ENCODE assay signal across 1 cellular context in genomic region chr6:131807644-131808459, GRCh38.
A peak's percentile ranks its signal among the peaks of the same experiment; 100 is the strongest.
TF ChIP-seq lines count a peak whose summit lies in the region.

Gene ENPP1, plus strand, starts transcription at chr6:131808020. Its CDS starts 16 bp downstream, at chr6:131808036.

TF ChIP-seq in HepG2, 621 proteins besides CTCF, POLR2A, EP300 and RAD21 (continued from another document and continues in another):
- peak; percentile 82; the same call in 1 of the 2 replicates for TF ChIP-seq AHR (CRISPR knock-in tag; IDR thresholded peaks at IDR 0.05)
- TF ChIP-seq TOE1 (CRISPR knock-in tag; IDR thresholded peaks at IDR 0.05) = 0 out of 2 replicates have a peak, but pooled peaks have one; percentile 38
- TF ChIP-seq, protein P1, sequence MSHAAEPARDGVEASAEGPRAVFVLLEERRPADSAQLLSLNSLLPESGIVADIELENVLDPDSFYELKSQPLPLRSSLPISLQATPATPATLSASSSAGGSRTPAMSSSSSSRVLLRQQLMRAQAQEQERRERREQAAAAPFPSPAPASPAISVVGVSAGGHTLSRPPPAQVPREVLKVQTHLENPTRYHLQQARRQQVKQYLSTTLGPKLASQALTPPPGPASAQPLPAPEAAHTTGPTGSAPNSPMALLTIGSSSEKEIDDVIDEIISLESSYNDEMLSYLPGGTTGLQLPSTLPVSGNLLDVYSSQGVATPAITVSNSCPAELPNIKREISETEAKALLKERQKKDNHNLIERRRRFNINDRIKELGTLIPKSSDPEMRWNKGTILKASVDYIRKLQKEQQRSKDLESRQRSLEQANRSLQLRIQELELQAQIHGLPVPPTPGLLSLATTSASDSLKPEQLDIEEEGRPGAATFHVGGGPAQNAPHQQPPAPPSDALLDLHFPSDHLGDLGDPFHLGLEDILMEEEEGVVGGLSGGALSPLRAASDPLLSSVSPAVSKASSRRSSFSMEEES (CRISPR knock-in tag; IDR thresholded peaks at IDR 0.05) = peak; percentile 62
- no peak for TF ChIP-seq ZNF841 (CRISPR knock-in tag; IDR thresholded peaks at IDR 0.05; ENCODE audit: borderline replicate concordance)
- TF ChIP-seq POLR2AphosphoS2 (IDR thresholded peaks at IDR 0.05; ENCODE audit: low read depth, low read length) = no peak
- no peak for TF ChIP-seq E2F2 (CRISPR knock-in tag; IDR thresholded peaks at IDR 0.05; ENCODE audit: borderline replicate concordance)
- TF ChIP-seq HNRNPL (IDR thresholded peaks at IDR 0.05; ENCODE audit: low read depth, low read length) = peak; percentile 84
- no peak for TF ChIP-seq ZNF276 (CRISPR knock-in tag; IDR thresholded peaks at IDR 0.05; ENCODE audit: low read depth)
- TF ChIP-seq DDIT3 (CRISPR knock-in tag; IDR thresholded peaks at IDR 0.05) = no peak
- peak; percentile 82; the same call in 1 of the 2 replicates for TF ChIP-seq CBX5 (CRISPR knock-in tag; IDR thresholded peaks at IDR 0.05; ENCODE audit: borderline replicate concordance)
- no peak for TF ChIP-seq ZKSCAN5 (CRISPR knock-in tag; IDR thresholded peaks at IDR 0.05)
- no peak for TF ChIP-seq SOX6 (IDR thresholded peaks at IDR 0.05)
- TF ChIP-seq SOX6 (CRISPR knock-in tag; IDR thresholded peaks at IDR 0.05) = 0 out of 2 replicates have a peak, but pooled peaks have one; percentile 8
- TF ChIP-seq ZNF574 (CRISPR knock-in tag; IDR thresholded peaks at IDR 0.05) = peak; percentile 45; the same call in 1 of the 2 replicates
- no peak for TF ChIP-seq ZNF570 (CRISPR knock-in tag; IDR thresholded peaks at IDR 0.05; ENCODE audit: borderline replicate concordance)
- TF ChIP-seq ZNF441 (CRISPR knock-in tag; IDR thresholded peaks at IDR 0.05; ENCODE audit: borderline replicate concordance) = peak; percentile 45; the same call in 1 of the 2 replicates
- TF ChIP-seq ATF2 (CRISPR knock-in tag; IDR thresholded peaks at IDR 0.05) = peak; percentile 68; the same call in 1 of the 2 replicates
- TF ChIP-seq, protein P2, sequence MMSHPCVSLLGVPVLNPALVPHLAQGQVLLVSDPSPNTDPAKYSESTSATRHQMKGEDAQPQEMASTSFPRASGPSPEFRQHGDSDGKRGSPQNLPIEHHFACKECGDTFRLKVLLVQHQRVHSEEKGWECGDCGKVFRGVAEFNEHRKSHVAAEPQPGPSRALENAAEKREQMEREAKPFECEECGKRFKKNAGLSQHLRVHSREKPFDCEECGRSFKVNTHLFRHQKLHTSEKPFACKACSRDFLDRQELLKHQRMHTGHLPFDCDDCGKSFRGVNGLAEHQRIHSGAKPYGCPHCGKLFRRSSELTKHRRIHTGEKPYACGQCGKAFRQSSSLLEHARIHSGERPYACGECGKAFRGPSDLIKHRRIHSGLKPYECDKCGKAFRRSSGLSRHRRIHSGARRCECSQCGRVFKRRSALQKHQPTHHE (CRISPR knock-in tag; IDR thresholded peaks at IDR 0.05; ENCODE audit: borderline replicate concordance) = peak; percentile 43; the same call in 1 of the 2 replicates
- TF ChIP-seq, protein P3, sequence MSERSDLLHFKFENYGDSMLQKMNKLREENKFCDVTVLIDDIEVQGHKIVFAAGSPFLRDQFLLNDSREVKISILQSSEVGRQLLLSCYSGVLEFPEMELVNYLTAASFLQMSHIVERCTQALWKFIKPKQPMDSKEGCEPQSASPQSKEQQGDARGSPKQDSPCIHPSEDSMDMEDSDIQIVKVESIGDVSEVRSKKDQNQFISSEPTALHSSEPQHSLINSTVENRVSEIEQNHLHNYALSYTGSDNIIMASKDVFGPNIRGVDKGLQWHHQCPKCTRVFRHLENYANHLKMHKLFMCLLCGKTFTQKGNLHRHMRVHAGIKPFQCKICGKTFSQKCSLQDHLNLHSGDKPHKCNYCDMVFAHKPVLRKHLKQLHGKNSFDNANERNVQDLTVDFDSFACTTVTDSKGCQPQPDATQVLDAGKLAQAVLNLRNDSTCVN (CRISPR knock-in tag; IDR thresholded peaks at IDR 0.05; ENCODE audit: borderline replicate concordance) = peak; percentile 60; the same call in 1 of the 2 replicates
- peak; percentile 37; the same call in 1 of the 2 replicates for TF ChIP-seq DMAP1 (CRISPR knock-in tag; IDR thresholded peaks at IDR 0.05)
- peak; percentile 67; the same call in 1 of the 2 replicates for TF ChIP-seq ARHGAP35 (CRISPR knock-in tag; IDR thresholded peaks at IDR 0.05; ENCODE audit: borderline replicate concordance)
- TF ChIP-seq CBX2 (IDR thresholded peaks at IDR 0.05; ENCODE audit: low read depth, low read length) = no peak
- TF ChIP-seq CBX2 (CRISPR knock-in tag; IDR thresholded peaks at IDR 0.05; ENCODE audit: low read depth) = peak; percentile 69; the same call in 1 of the 2 replicates
- TF ChIP-seq, protein P4, sequence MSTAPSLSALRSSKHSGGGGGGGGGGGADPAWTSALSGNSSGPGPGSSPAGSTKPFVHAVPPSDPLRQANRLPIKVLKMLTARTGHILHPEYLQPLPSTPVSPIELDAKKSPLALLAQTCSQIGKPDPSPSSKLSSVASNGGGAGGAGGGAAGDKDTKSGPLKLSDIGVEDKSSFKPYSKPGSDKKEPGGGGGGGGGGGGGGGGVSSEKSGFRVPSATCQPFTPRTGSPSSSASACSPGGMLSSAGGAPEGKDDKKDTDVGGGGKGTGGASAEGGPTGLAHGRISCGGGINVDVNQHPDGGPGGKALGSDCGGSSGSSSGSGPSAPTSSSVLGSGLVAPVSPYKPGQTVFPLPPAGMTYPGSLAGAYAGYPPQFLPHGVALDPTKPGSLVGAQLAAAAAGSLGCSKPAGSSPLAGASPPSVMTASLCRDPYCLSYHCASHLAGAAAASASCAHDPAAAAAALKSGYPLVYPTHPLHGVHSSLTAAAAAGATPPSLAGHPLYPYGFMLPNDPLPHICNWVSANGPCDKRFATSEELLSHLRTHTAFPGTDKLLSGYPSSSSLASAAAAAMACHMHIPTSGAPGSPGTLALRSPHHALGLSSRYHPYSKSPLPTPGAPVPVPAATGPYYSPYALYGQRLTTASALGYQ (CRISPR knock-in tag; IDR thresholded peaks at IDR 0.05) = peak; percentile 18; the same call in 1 of the 2 replicates
- 0 out of 2 replicates have a peak, but pooled peaks have one; percentile 18 for TF ChIP-seq CSRNP1 (CRISPR knock-in tag; IDR thresholded peaks at IDR 0.05)
- TF ChIP-seq, protein P5, sequence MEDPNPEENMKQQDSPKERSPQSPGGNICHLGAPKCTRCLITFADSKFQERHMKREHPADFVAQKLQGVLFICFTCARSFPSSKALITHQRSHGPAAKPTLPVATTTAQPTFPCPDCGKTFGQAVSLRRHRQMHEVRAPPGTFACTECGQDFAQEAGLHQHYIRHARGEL (CRISPR knock-in tag; IDR thresholded peaks at IDR 0.05) = no peak
- no peak; the same call in 1 of the 2 replicates for TF ChIP-seq GZF1 (CRISPR knock-in tag; IDR thresholded peaks at IDR 0.05)
- TF ChIP-seq ZNF577 (CRISPR knock-in tag; IDR thresholded peaks at IDR 0.05; ENCODE audit: borderline replicate concordance, low read depth) = no peak
- no peak for TF ChIP-seq ZSCAN31 (CRISPR knock-in tag; IDR thresholded peaks at IDR 0.05; ENCODE audit: low read depth)
- no peak for TF ChIP-seq MIER3 (CRISPR knock-in tag; IDR thresholded peaks at IDR 0.05; ENCODE audit: borderline replicate concordance)
- TF ChIP-seq, protein P6, sequence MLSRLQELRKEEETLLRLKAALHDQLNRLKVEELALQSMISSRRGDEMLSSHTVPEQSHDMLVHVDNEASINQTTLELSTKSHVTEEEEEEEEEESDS (CRISPR knock-in tag; IDR thresholded peaks at IDR 0.05; ENCODE audit: borderline replicate concordance) = no peak
- no peak for TF ChIP-seq FOSL1 (CRISPR knock-in tag; IDR thresholded peaks at IDR 0.05; ENCODE audit: borderline replicate concordance)
- TF ChIP-seq ZNF746 (CRISPR knock-in tag; IDR thresholded peaks at IDR 0.05) = peak; percentile 35; the same call in 1 of the 2 replicates
- TF ChIP-seq RFX5 (IDR thresholded peaks at IDR 0.05; ENCODE audit: low read depth, low read length) = 0 out of 2 replicates have a peak, but pooled peaks have one; percentile 22
- no peak for TF ChIP-seq NONO (IDR thresholded peaks at IDR 0.05)
- TF ChIP-seq NONO (CRISPR knock-in tag; conservative IDR thresholded peaks at IDR 0.05) = 0 out of 2 replicates have a peak, but pooled peaks have one; percentile 41
- TF ChIP-seq ZSCAN29 (CRISPR knock-in tag; conservative IDR thresholded peaks at IDR 0.05) = peak; percentile 97
- TF ChIP-seq ZNF143 (CRISPR knock-in tag; IDR thresholded peaks at IDR 0.05) = no peak
- no peak for TF ChIP-seq ZZZ3 (CRISPR knock-in tag; IDR thresholded peaks at IDR 0.05; ENCODE audit: borderline replicate concordance)
- TF ChIP-seq ZNF225 (CRISPR knock-in tag; IDR thresholded peaks at IDR 0.05) = peak; percentile 64
- TF ChIP-seq EZH2 (conservative IDR thresholded peaks at IDR 0.05; ENCODE audit: low read depth, low read length) = no peak
- TF ChIP-seq KMT2B (CRISPR knock-in tag; IDR thresholded peaks at IDR 0.05) = peak; percentile 67; the same call in 1 of the 2 replicates
- TF ChIP-seq ZNF891 (CRISPR knock-in tag; IDR thresholded peaks at IDR 0.05) = 0 out of 2 replicates have a peak, but pooled peaks have one; percentile 31
- 0 out of 2 replicates have a peak, but pooled peaks have one; percentile 27 for TF ChIP-seq ZNF34 (CRISPR knock-in tag; IDR thresholded peaks at IDR 0.05; ENCODE audit: borderline replicate concordance)
- TF ChIP-seq POLR2AphosphoS5 (IDR thresholded peaks at IDR 0.05; ENCODE audit: low read depth, low read length) = peak; percentile 36; the same call in 1 of the 2 replicates
- TF ChIP-seq SOX5 (CRISPR knock-in tag; IDR thresholded peaks at IDR 0.05; ENCODE audit: borderline replicate concordance) = 0 out of 2 replicates have a peak, but pooled peaks have one; percentile 31
- peak; percentile 56; the same call in 1 of the 2 replicates for TF ChIP-seq HDAC1 (CRISPR knock-in tag; IDR thresholded peaks at IDR 0.05)
- no peak for TF ChIP-seq HMGA1 (CRISPR knock-in tag; conservative IDR thresholded peaks at IDR 0.05)
